26 cellular contexts compared by ENCODE assay signal in genomic region chr9:116712781-116713180, GRCh38.
"Had no signal": no experiment of that assay in that cellular context is flagged by ENCODE, and none has a peak within 500 bp of the region (broad histone marks: within the 10 kb centered on the region; RNA-seq: fewer than 3 reads in every experiment).

No MANE protein-coding gene starts in this region.

- FAIRE-seq: colon, endometrium, endothelial cell of umbilical vein, frontal cortex had no signal

- H3K9me3 ChIP-seq: colonic mucosa, esophagus muscularis mucosa, esophagus squamous epithelium, gastrocnemius medialis, gastroesophageal sphincter, heart left ventricle, heart right ventricle had no signal

- H3K27ac ChIP-seq: colonic mucosa, coronary artery, dorsolateral prefrontal cortex, epithelial cell of prostate, esophagus muscularis mucosa, esophagus squamous epithelium, foreskin keratinocyte, gastrocnemius medialis, gastroesophageal sphincter, heart left ventricle, heart right ventricle had no signal

- H3K36me3 ChIP-seq: colonic mucosa, esophagus muscularis mucosa, esophagus squamous epithelium, gastrocnemius medialis, gastroesophageal sphincter, heart left ventricle, heart right ventricle had no signal

- H3K4me1 ChIP-seq: colonic mucosa, foreskin keratinocyte had no signal

- ATAC-seq: effector memory CD8-positive, alpha-beta T cell; esophagus mucosa; foreskin keratinocyte; gastrocnemius medialis; gastroesophageal sphincter; heart left ventricle; heart right ventricle had no signal

- DNase-seq: colonic mucosa; cortex of kidney; dermis blood vessel endothelial cell; effector CD4-positive, alpha-beta T cell; effector CD8-positive, alpha-beta T cell; effector memory CD4-positive, alpha-beta T cell; effector memory CD8-positive, alpha-beta T cell; endodermal cell; erythroblast; esophagus squamous epithelium; foreskin fibroblast; foreskin keratinocyte; gastrocnemius medialis; glutamatergic neuron; heart left ventricle; heart right ventricle had no signal

- H3K4me3 ChIP-seq: colonic mucosa, coronary artery, dorsolateral prefrontal cortex, esophagus muscularis mucosa, esophagus squamous epithelium, gastrocnemius medialis, gastroesophageal sphincter, heart left ventricle, heart right ventricle had no signal

- H3K27me3 ChIP-seq: colonic mucosa, dorsolateral prefrontal cortex, esophagus muscularis mucosa, esophagus squamous epithelium, foreskin keratinocyte, gastrocnemius medialis, gastroesophageal sphincter, heart left ventricle, heart right ventricle had no signal
